In genomic region chr3:30660128-30660525, GRCh38 we compare ENCODE assay signal across 19 cellular contexts. TPM values are rescaled to one million over a fixed set of nuclear protein-coding genes. Genes with fewer than 3 reads are reported as not detected.
DNase-seq lines count a peak whose midpoint lies in the region; ATAC-seq and TF ChIP-seq lines count a peak whose summit lies in the region.
"Had no signal": no experiment of that assay in that cellular context is flagged by ENCODE, and none has a peak within 500 bp of the region (broad histone marks: within the 10 kb centered on the region; RNA-seq: fewer than 3 reads in every experiment).

No MANE protein-coding gene starts in this region.

- intact Hi-C loops in Panc1 (cut with micrococcal nuclease; ENCODE audit: unreplicated experiment), result no loop called here
- intact Hi-C loops in sigmoid colon (cut with DNase I), result no loop called here
- intact Hi-C loops in PC-9 (cut with micrococcal nuclease; ENCODE audit: unreplicated experiment), result no loop called here

- in situ Hi-C loops in Panc1 (cut with HindIII; ENCODE audit: low pct_unique_long_range_greater_than_20kb, low sequenced_read_pairs), result no loop called here

- no peak for TF ChIP-seq RAD21 in SK-N-SH (IDR thresholded peaks at IDR 0.05; ENCODE audit: low read length)

- no peaks in the 10 kb centered on the region for H3K27me3 ChIP-seq in SK-N-SH (ENCODE audit: insufficient read depth)
- H3K27me3 ChIP-seq in Panc1 (ENCODE audit: control insufficient read depth, insufficient read depth, low read length), result no peaks in the 10 kb centered on the region
- no peaks in the 10 kb centered on the region for H3K27me3 ChIP-seq in sigmoid colon
- no peaks in the 10 kb centered on the region for H3K27me3 ChIP-seq in PC-9 (ENCODE audit: insufficient read depth, low read depth)
- H3K27me3 ChIP-seq: dorsolateral prefrontal cortex, gastroesophageal sphincter, suprapubic skin had no signal

- H4K20me1 ChIP-seq in SK-N-SH (ENCODE audit: insufficient read depth) (no peaks in the 10 kb centered on the region), PC-9 (ENCODE audit: insufficient read depth) (no peaks in the 10 kb centered on the region)

- no peak for DNase-seq in SK-N-SH
- DNase-seq in Panc1 (ENCODE audit: low read depth, low spot score), result no peak
- DNase-seq in epithelial cell of prostate (ENCODE audit: low read depth, low spot score), result no peak
- DNase-seq in sigmoid colon, result no peak
- no peak for DNase-seq in GDM1 (lab: John Stamatoyannopoulos, UW)
- no peak for DNase-seq in GM19238 (ENCODE audit: insufficient read length, low spot score)
- no peak for DNase-seq in PC-9
- DNase-seq: activated CD4-positive, CD25-positive, alpha-beta regulatory T cell; dorsolateral prefrontal cortex; NCI-H1105; NCI-H524 treated with DMSO at 0.1 percent for 48 hours; posterior cingulate gyrus had no signal

- no peaks in the 10 kb centered on the region for H3K9me3 ChIP-seq in SK-N-SH
- H3K9me3 ChIP-seq in Panc1 (ENCODE audit: control insufficient read depth, insufficient read depth, low read depth, low read length), result no peaks in the 10 kb centered on the region
- H3K9me3 ChIP-seq in sigmoid colon, result no peaks in the 10 kb centered on the region
- H3K9me3 ChIP-seq in PC-9 (ENCODE audit: insufficient read depth, low read depth), result no peaks in the 10 kb centered on the region
- H3K9me3 ChIP-seq: gastroesophageal sphincter, suprapubic skin had no signal

- TF ChIP-seq CTCF in SK-N-SH (IDR thresholded peaks at IDR 0.05), result no peak
- no peak for TF ChIP-seq CTCF in Panc1 (IDR thresholded peaks at IDR 0.05)
- TF ChIP-seq CTCF in sigmoid colon (IDR thresholded peaks at IDR 0.05), result no peak
- no peak for TF ChIP-seq CTCF in PC-9 (conservative IDR thresholded peaks at IDR 0.05)

- peaks cover 48% of the 10 kb centered on the region for H3F3A ChIP-seq in SK-N-SH (replicated peaks; ENCODE audit: insufficient read depth)
- H3F3A ChIP-seq in PC-9 (ENCODE audit: insufficient read depth, low read depth), result peaks cover 18% of the 10 kb centered on the region

- H3K4me1 ChIP-seq in SK-N-SH (ENCODE audit: control insufficient read depth in 1 of 2, insufficient read depth in 2 of 2, low read depth in 1 of 2, low read length in 1 of 2) (peaks cover 13 to 64% of the 10 kb centered on the region in 2 experiments), Panc1 (ENCODE audit: control insufficient read depth, insufficient read depth, low read length) (peaks cover 45% of the 10 kb centered on the region), sigmoid colon (peaks cover 0 to 100% (median 78%) of the 10 kb centered on the region in 4 donors), PC-9 (replicated peaks; ENCODE audit: insufficient read depth) (peaks cover 26% of the 10 kb centered on the region)

- H3K4me3 ChIP-seq in SK-N-SH (ENCODE audit: low read depth in 2 of 2, low read length in 1 of 2), result no peak overlapping the region
- H3K4me3 ChIP-seq in Panc1 (ENCODE audit: low read depth in 2 of 2, low read length in 2 of 2), result no peak overlapping the region
- no peak overlapping the region for H3K4me3 ChIP-seq in sigmoid colon
- no peak overlapping the region for H3K4me3 ChIP-seq in PC-9
- H3K4me3 ChIP-seq: dorsolateral prefrontal cortex, gastroesophageal sphincter, GM12878, lung, SK-N-MC, suprapubic skin had no signal

- WGBS in SK-N-SH (ENCODE audit: low lambda C conversion rate), result 88% methylated on average over 2 of the region's 2 CpGs
- 93% methylated on average over 2 of the region's 2 CpGs for WGBS in sigmoid colon, 2 donors

- no peak overlapping the region for H3K4me2 ChIP-seq in SK-N-SH
- H3K4me2 ChIP-seq in PC-9, result no peak overlapping the region

- POLR2A ChIA-PET in SK-N-SH (lab: Yijun Ruan, JAX), result no interaction called here
- POLR2A ChIA-PET in Panc1 (lab: Charles Lee), result no interaction called here
- POLR2A ChIA-PET in PC-9 (lab: Charles Lee; ENCODE audit: unreplicated experiment), result no interaction called here

- H3K9me2 ChIP-seq in SK-N-SH, result no peaks in the 10 kb centered on the region
- no peaks in the 10 kb centered on the region for H3K9me2 ChIP-seq in PC-9 (ENCODE audit: insufficient read depth)

- H3K79me2 ChIP-seq in SK-N-SH (ENCODE audit: insufficient read depth) (peaks cover 54% of the 10 kb centered on the region), PC-9 (ENCODE audit: low read depth) (no peaks in the 10 kb centered on the region; the same call in 1 of the 2 replicates)

- CTCF ChIA-PET in SK-N-SH (lab: Yijun Ruan, JAX), result no interaction called here
- CTCF ChIA-PET in Panc1 (lab: Charles Lee), result no interaction called here
- CTCF ChIA-PET in PC-9 (lab: Charles Lee), result interaction anchor here (0.6 kb wide), 1 partner anchor 43 kb away, joined by 4 read pairs; no protein-coding TSS in a partner anchor

- ATAC-seq in SK-N-SH treated with all-trans-retinoic acid at 6 μM for 48 hours, result no peak
- no peak for ATAC-seq in Panc1
- ATAC-seq: GM12878 had no signal

- H2AFZ ChIP-seq in SK-N-SH (ENCODE audit: low read depth), result no peak overlapping the region
- H2AFZ ChIP-seq in PC-9, result no peak overlapping the region

- H3K36me3 ChIP-seq in SK-N-SH (replicated peaks in 1 of 2; ENCODE audit: control insufficient read depth in 1 of 2, insufficient read depth in 2 of 2, low read length in 1 of 2) (peaks cover 11 to 55% of the 10 kb centered on the region in 2 experiments), Panc1 (ENCODE audit: control insufficient read depth, insufficient read depth, low read length) (no peaks in the 10 kb centered on the region; the same call in 1 of the 2 replicates), sigmoid colon (peaks cover 11 to 52% (median 15%) of the 10 kb centered on the region in 4 donors), PC-9 (ENCODE audit: low read depth) (no peaks in the 10 kb centered on the region)

- H3K27ac ChIP-seq in SK-N-SH (ENCODE audit: low read depth in 2 of 2, low read length in 1 of 2) (peak overlapping the region; percentile 93 to 95; a peak in 3 of 4 replicates), Panc1 (ENCODE audit: low read length) (peak overlapping the region; percentile 91), epithelial cell of prostate (peak overlapping the region; percentile 84), sigmoid colon (peak overlapping the region in 3 of 4 donors; percentile 64 to 79 (median 69)), PC-9 (no peak overlapping the region)
- H3K27ac ChIP-seq: 22Rv1, SK-N-MC had no signal

- no peak for TF ChIP-seq POLR2A in sigmoid colon (IDR thresholded peaks at IDR 0.05)

- TF ChIP-seq EP300 in SK-N-SH (IDR thresholded peaks at IDR 0.05; ENCODE audit: borderline replicate concordance in 1 of 2, low read depth in 1 of 2, low read length in 1 of 2) (no peak), sigmoid colon (IDR thresholded peaks at IDR 0.05) (no peak)

- H3K9ac ChIP-seq in SK-N-SH, result no peak overlapping the region

- BruUV-seq in Panc1 (replicated peaks; lab: Mats Ljungman, UMichigan) (no TSS peak), PC-9 (replicated peaks; lab: Mats Ljungman, UMichigan) (no TSS peak)

TF ChIP-seq in SK-N-SH, 30 proteins besides CTCF, POLR2A, EP300 and RAD21:
- TF ChIP-seq FOSL2 (IDR thresholded peaks at IDR 0.05; ENCODE audit: borderline replicate concordance, low read depth) (no peak), RXRA (IDR thresholded peaks at IDR 0.05; ENCODE audit: borderline replicate concordance, low read depth) (no peak), TCF12 (IDR thresholded peaks at IDR 0.05) (no peak), SMC3 (IDR thresholded peaks at IDR 0.05; ENCODE audit: low read depth, low read length) (no peak), POLR2AphosphoS5 (IDR thresholded peaks at IDR 0.05; ENCODE audit: low read depth, low read length) (no peak), GABPA (IDR thresholded peaks at IDR 0.05; ENCODE audit: low read depth) (no peak), FOXJ3 (CRISPR knock-in tag; IDR thresholded peaks at IDR 0.05) (no peak), JUND (IDR thresholded peaks at IDR 0.05) (no peak), ELF1 (IDR thresholded peaks at IDR 0.05) (no peak)
TF ChIP-seq in SK-N-SH: peak in this region for 0.

TF ChIP-seq in SK-N-SH treated with all-trans-retinoic acid at 6 μM for 48 hours, 23 proteins besides CTCF, POLR2A, EP300 and RAD21:
- TF ChIP-seq ZNF8 (CRISPR knock-in tag; IDR thresholded peaks at IDR 0.05) (no peak), ZFP30 (CRISPR knock-in tag; IDR thresholded peaks at IDR 0.05) (no peak), CSDC2 (CRISPR knock-in tag; IDR thresholded peaks at IDR 0.05) (no peak), ZFP3 (CRISPR knock-in tag; IDR thresholded peaks at IDR 0.05) (no peak), TOX (CRISPR knock-in tag; IDR thresholded peaks at IDR 0.05; ENCODE audit: borderline replicate concordance) (no peak), ZNF565 (CRISPR knock-in tag; conservative IDR thresholded peaks at IDR 0.05; ENCODE audit: low read depth) (no peak), PPARA (CRISPR knock-in tag; IDR thresholded peaks at IDR 0.05; ENCODE audit: borderline replicate concordance) (no peak), ARNTL (CRISPR knock-in tag; IDR thresholded peaks at IDR 0.05; ENCODE audit: borderline replicate concordance, low read depth) (no peak), GLIS3 (CRISPR knock-in tag; IDR thresholded peaks at IDR 0.05) (no peak), ZNF70 (CRISPR knock-in tag; IDR thresholded peaks at IDR 0.05) (no peak), OSR1 (CRISPR knock-in tag; IDR thresholded peaks at IDR 0.05) (no peak), RARB (CRISPR knock-in tag; IDR thresholded peaks at IDR 0.05) (no peak), SNAI2 (CRISPR knock-in tag; IDR thresholded peaks at IDR 0.05) (no peak)

RNA-seq across cellular contexts. Expression of gene TGFBR2, which starts 53.7 kb away (rescaled TPM):
- polyA plus RNA-seq in SK-N-SH (2012; rRNA removed), result 48.3 and 58.9 TPM in 2 replicates
- polyA plus RNA-seq in SK-N-SH (2012; cell fraction: cytosol; rRNA removed), result 54.7 and 67.3 TPM in 2 replicates
- 24.2 and 33.6 TPM in 2 replicates for polyA plus RNA-seq in SK-N-SH (2012; cell fraction: nucleus; rRNA removed)
- 45.9 TPM for total RNA-seq in Panc1 (2021; ENCODE audit: unreplicated experiment)
- 38.8 TPM for polyA plus RNA-seq in Panc1 (2012; ENCODE audit: insufficient read length)
- total RNA-seq in sigmoid colon, result 100 to 1,000 TPM; 215 to 243 (median 234) TPM
- polyA plus RNA-seq in sigmoid colon, result 10 to 100 TPM in 2 of 3 donors, 1 to 10 TPM in 1; 9.9 to 56.4 (median 32.4) TPM
- 26.4 and 33.6 TPM in 2 replicates for total RNA-seq in PC-9 (2021)
